30 cellular contexts compared by ENCODE assay signal in the genomic region with DNA sequence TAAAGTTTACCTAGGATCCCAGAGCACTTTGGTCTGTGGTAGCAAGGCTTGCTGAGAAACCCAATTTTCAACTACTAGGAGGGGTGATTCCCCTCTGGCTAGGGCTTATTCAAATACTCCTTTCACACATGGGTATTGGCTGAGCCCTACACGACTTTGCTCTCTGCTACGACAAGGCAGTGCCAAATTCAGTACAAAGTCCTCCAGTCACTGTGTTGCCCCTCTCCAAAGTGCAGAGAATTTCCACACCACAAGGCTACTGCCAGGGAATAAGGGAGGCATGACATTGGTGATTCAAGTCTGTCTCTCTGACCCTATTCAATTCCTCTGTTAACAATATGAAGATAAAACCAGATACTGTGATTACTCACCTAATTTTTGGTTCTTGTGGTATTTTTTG. TPM values are rescaled to one million over a fixed set of nuclear protein-coding genes. Genes with fewer than 3 reads are reported as not detected.
DNase-seq lines count a peak whose midpoint lies in the region; ATAC-seq, FAIRE-seq and TF ChIP-seq lines count a peak whose summit lies in the region.
"Had no signal": no experiment of that assay in that cellular context is flagged by ENCODE, and none has a peak within 500 bp of the region (broad histone marks: within the 10 kb centered on the region; RNA-seq: fewer than 3 reads in every experiment).

No MANE protein-coding gene starts in this region.

- POLR2A ChIA-PET in CD8-positive, alpha-beta T cell (lab: Charles Lee): no interaction called here

- H3K27me3 Mint-ChIP-seq in astrocyte (ENCODE audit: low read depth, unreplicated experiment) (peaks cover 3% of the 10 kb centered on the region), endothelial cell (ENCODE audit: unreplicated experiment) (peaks cover 3% of the 10 kb centered on the region)
- no peaks in the 10 kb centered on the region for H3K27me3 Mint-ChIP-seq in CD8-positive, alpha-beta T cell (ENCODE audit: low read depth)
- H3K27me3 Mint-ChIP-seq: B cell; CD4-positive, alpha-beta T cell; CD8-positive, alpha-beta memory T cell had no signal

- H3K4me1 ChIP-seq in astrocyte (ENCODE audit: insufficient read depth, low read length) (no peaks in the 10 kb centered on the region), right lobe of liver (peaks cover 0 to 34% (median 5%) of the 10 kb centered on the region in 4 donors)
- H3K4me1 ChIP-seq in CD8-positive, alpha-beta T cell (ENCODE audit: insufficient read depth, low read length): no peaks in the 10 kb centered on the region
- H3K4me1 ChIP-seq: BLaER1 treated with 17β-estradiol and CSF1 and Interleukin-3, amounts not matched to agents 10 nM and 100 nM had no signal

- TF ChIP-seq CTCF in astrocyte (IDR thresholded peaks at IDR 0.05; ENCODE audit: insufficient read depth, low read depth, low read length) (no peak), brain microvascular endothelial cell (IDR thresholded peaks at IDR 0.05; ENCODE audit: low read depth, low read length, missing control alignments) (no peak), endothelial cell (IDR thresholded peaks at IDR 0.05; ENCODE audit: unreplicated experiment) (no peak), right lobe of liver (IDR thresholded peaks at IDR 0.05) (no peak)
- no peak for TF ChIP-seq CTCF in CD8-positive, alpha-beta T cell (IDR thresholded peaks at IDR 0.05)

- H3K27ac ChIP-seq in astrocyte (ENCODE audit: low read depth, low read length) (no peak overlapping the region), brain microvascular endothelial cell (no peak overlapping the region), right lobe of liver (peak overlapping the region in 1 of 3 donors; percentile 50)
- no peak overlapping the region for H3K27ac ChIP-seq in CD8-positive, alpha-beta T cell (ENCODE audit: low read depth, low read length)
- H3K27ac ChIP-seq: BLaER1 treated with 17β-estradiol and CSF1 and Interleukin-3, amounts not matched to agents 10 nM and 100 nM; C4-2B had no signal

- intact Hi-C loops in right lobe of liver (cut with DNase I): no loop called here
- intact Hi-C loops in CD8-positive, alpha-beta T cell (cut with DNase I, micrococcal nuclease): no loop called here

- H3K4me1 Mint-ChIP-seq in astrocyte (ENCODE audit: low read depth, unreplicated experiment): no peaks in the 10 kb centered on the region
- H3K4me1 Mint-ChIP-seq in endothelial cell (ENCODE audit: unreplicated experiment): peaks cover 25% of the 10 kb centered on the region
- no peaks in the 10 kb centered on the region for H3K4me1 Mint-ChIP-seq in CD8-positive, alpha-beta T cell (ENCODE audit: low read depth)
- H3K4me1 Mint-ChIP-seq: B cell; CD8-positive, alpha-beta memory T cell had no signal

- WGBS in right lobe of liver (ENCODE audit: insufficient coverage, low coverage, low lambda C conversion rate, missing lambda C conversion rate): 15% methylated on average over 2 of the region's 2 CpGs

- H3K9ac ChIP-seq in astrocyte (ENCODE audit: low read length): no peak overlapping the region
- H3K9ac ChIP-seq: BLaER1 treated with 17β-estradiol and CSF1 and Interleukin-3, amounts not matched to agents 10 nM and 100 nM had no signal

- FAIRE-seq in astrocyte (lab: Jason Lieb, UNC): no peak
- FAIRE-seq: A204.1, GM12878, GM12892, GM18507 had no signal

- H3K4me2 ChIP-seq in astrocyte (ENCODE audit: low read length): no peak overlapping the region
- H3K4me2 ChIP-seq: BLaER1 treated with 17β-estradiol and CSF1 and Interleukin-3, amounts not matched to agents 10 nM and 100 nM had no signal

- DNase-seq in astrocyte (ENCODE audit: low read depth) (peak; percentile 19), brain microvascular endothelial cell (peak; percentile 7), endothelial cell (ENCODE audit: low spot score) (no peak), right lobe of liver (peak; percentile 18 to 89 (median 61)), NCI-H2196 (lab: John Stamatoyannopoulos, UW; ENCODE audit: unreplicated experiment) (no peak), AG08395 (ENCODE audit: low spot score) (no peak)
- no peak for DNase-seq in CD8-positive, alpha-beta T cell
- no peak for DNase-seq in activated CD4-positive, alpha-beta T cell treated with anti-CD3 and anti-CD28 coated beads, Interleukin-2, amount 50 U/mL, for 1 hour
- DNase-seq: 8988T; ACHN; AML-193; CD4-positive, alpha-beta T cell; CD8-positive, alpha-beta memory T cell; COR-L47; DMS 273 treated with DMSO at 0.1 percent for 48 hours; DMS153; DMS53; DMS79; DND-41; EL; GDM1 had no signal

- H2AFZ ChIP-seq in astrocyte (ENCODE audit: low read depth, low read length): no peak overlapping the region

- H3K36me3 Mint-ChIP-seq in astrocyte (ENCODE audit: low read depth, unreplicated experiment) (no peaks in the 10 kb centered on the region), endothelial cell (ENCODE audit: low read depth, unreplicated experiment) (no peaks in the 10 kb centered on the region)
- H3K36me3 Mint-ChIP-seq in CD8-positive, alpha-beta T cell: no peaks in the 10 kb centered on the region
- H3K36me3 Mint-ChIP-seq: CD8-positive, alpha-beta memory T cell had no signal

- no peaks in the 10 kb centered on the region for H3K79me2 ChIP-seq in astrocyte (ENCODE audit: insufficient read depth, low read length)

- H3K4me3 Mint-ChIP-seq in astrocyte (ENCODE audit: unreplicated experiment) (no peak overlapping the region), endothelial cell (ENCODE audit: unreplicated experiment) (no peak overlapping the region)
- H3K4me3 Mint-ChIP-seq in CD8-positive, alpha-beta T cell: no peak overlapping the region
- H3K4me3 Mint-ChIP-seq: B cell; CD4-positive, alpha-beta T cell; CD8-positive, alpha-beta memory T cell had no signal

- H3K27me3 ChIP-seq in astrocyte (ENCODE audit: insufficient read depth, low read length) (no peaks in the 10 kb centered on the region), brain microvascular endothelial cell (replicated peaks) (no peaks in the 10 kb centered on the region), right lobe of liver (no peaks in the 10 kb centered on the region)
- H3K27me3 ChIP-seq in CD8-positive, alpha-beta T cell (ENCODE audit: insufficient read depth, low read length): no peaks in the 10 kb centered on the region
- H3K27me3 ChIP-seq: BLaER1 treated with 17β-estradiol and CSF1 and Interleukin-3, amounts not matched to agents 10 nM and 100 nM had no signal

- H3K27ac Mint-ChIP-seq in astrocyte (ENCODE audit: unreplicated experiment): no peak overlapping the region
- H3K27ac Mint-ChIP-seq in endothelial cell (ENCODE audit: unreplicated experiment): peak overlapping the region; percentile 33
- no peak overlapping the region for H3K27ac Mint-ChIP-seq in CD8-positive, alpha-beta T cell
- H3K27ac Mint-ChIP-seq: B cell; CD4-positive, alpha-beta T cell; CD8-positive, alpha-beta memory T cell had no signal

- H3K9me3 ChIP-seq in astrocyte (ENCODE audit: insufficient read depth, low read depth, low read length) (no peaks in the 10 kb centered on the region), right lobe of liver (no peaks in the 10 kb centered on the region)
- no peaks in the 10 kb centered on the region for H3K9me3 ChIP-seq in CD8-positive, alpha-beta T cell (ENCODE audit: low read length)
- H3K9me3 ChIP-seq: BLaER1 treated with 17β-estradiol and CSF1 and Interleukin-3, amounts not matched to agents 10 nM and 100 nM had no signal

- peak; percentile 93 to 99 (median 97) for ATAC-seq in right lobe of liver
- ATAC-seq in CD8-positive, alpha-beta T cell: no peak
- ATAC-seq: GM12878 had no signal

- CTCF ChIA-PET in CD8-positive, alpha-beta T cell (lab: Charles Lee): no interaction called here

- in situ Hi-C loops in brain microvascular endothelial cell (cut with HindIII; ENCODE audit: low pct_ligation_motif_present, low sequenced_read_pairs): no loop called here

- H3K9me3 Mint-ChIP-seq in astrocyte (ENCODE audit: unreplicated experiment): no peaks in the 10 kb centered on the region
- no peaks in the 10 kb centered on the region for H3K9me3 Mint-ChIP-seq in endothelial cell (ENCODE audit: unreplicated experiment)
- no peaks in the 10 kb centered on the region for H3K9me3 Mint-ChIP-seq in CD8-positive, alpha-beta T cell

- H4K20me1 ChIP-seq in astrocyte (ENCODE audit: insufficient read depth, low read length): no peaks in the 10 kb centered on the region
- H4K20me1 ChIP-seq: BLaER1 treated with 17β-estradiol and CSF1 and Interleukin-3, amounts not matched to agents 10 nM and 100 nM had no signal

- no peak for TF ChIP-seq POLR2A in right lobe of liver (IDR thresholded peaks at IDR 0.05)

- H3K36me3 ChIP-seq in astrocyte (ENCODE audit: insufficient read depth, low read length): no peaks in the 10 kb centered on the region
- no peaks in the 10 kb centered on the region for H3K36me3 ChIP-seq in brain microvascular endothelial cell (replicated peaks)
- H3K36me3 ChIP-seq in right lobe of liver: no peaks in the 10 kb centered on the region
- H3K36me3 ChIP-seq in CD8-positive, alpha-beta T cell (ENCODE audit: insufficient read depth, low read length): no peaks in the 10 kb centered on the region
- H3K36me3 ChIP-seq: BLaER1 treated with 17β-estradiol and CSF1 and Interleukin-3, amounts not matched to agents 10 nM and 100 nM had no signal

- no peak overlapping the region for H3K4me3 ChIP-seq in astrocyte (ENCODE audit: insufficient read depth, low read depth, low read length)
- no peak overlapping the region for H3K4me3 ChIP-seq in brain microvascular endothelial cell (ENCODE audit: low read depth, low read length)
- H3K4me3 ChIP-seq in right lobe of liver: no peak overlapping the region
- H3K4me3 ChIP-seq in CD8-positive, alpha-beta T cell (ENCODE audit: low read depth, low read length): no peak overlapping the region
- H3K4me3 ChIP-seq: BLaER1 treated with 17β-estradiol and CSF1 and Interleukin-3, amounts not matched to agents 10 nM and 100 nM; GM12878 had no signal

RNA-seq across cellular contexts. Expression of a gene that starts 38.9 kb away (rescaled TPM):
- total RNA-seq in astrocyte: not detected in 2 replicates
- total RNA-seq in endothelial cell (ENCODE audit: unreplicated experiment): 0.26 TPM
- total RNA-seq in right lobe of liver: not detected
- total RNA-seq in CD8-positive, alpha-beta T cell: not detected
- total RNA-seq: B cell; CD8-positive, alpha-beta memory T cell; Daoy; G401 had no signal

Comparison
In these comparisons a context has a peak if more than half of its experiments do, and no peak if none do; other contexts are left out.
1. DNase-seq: peak in astrocyte (single experiment), brain microvascular endothelial cell (single experiment) and right lobe of liver (3 of 3); none in endothelial cell (single experiment), NCI-H2196 (single experiment), CD8-positive, alpha-beta T cell (0 of 7), AG08395 (single experiment) and activated CD4-positive, alpha-beta T cell treated with anti-CD3 and anti-CD28 coated beads, Interleukin-2, amount 50 U/mL, for 1 hour (single experiment).